ENCODE assay signal across 13 cellular contexts in genomic region chr2:47041891-47042684, GRCh38.
DNase-seq lines count a peak whose midpoint lies in the region; ATAC-seq, FAIRE-seq and TF ChIP-seq lines count a peak whose summit lies in the region.
"Had no signal": no experiment of that assay in that cellular context is flagged by ENCODE, and none has a peak within 500 bp of the region (broad histone marks: within the 10 kb centered on the region; RNA-seq: fewer than 3 reads in every experiment).

No MANE protein-coding gene starts in this region.

- in situ Hi-C loops in GM23248 (cut with MboI): no loop called here

- peaks cover 35% of the 10 kb centered on the region for H3K4me1 ChIP-seq in GM23248 (ENCODE audit: insufficient read depth)
- peaks cover 35% of the 10 kb centered on the region for H3K4me1 ChIP-seq in hepatocyte (ENCODE audit: insufficient read depth)

- H3K27me3 Mint-ChIP-seq in stimulated activated memory B cell treated with anti-CD40 and anti-IgM and Interleukin-4, amounts not matched to agents 10 μg/mL and 1 μg/mL and 100 μg/mL, for 72 hours: no peaks in the 10 kb centered on the region

- H3K9me3 ChIP-seq in GM23248 (ENCODE audit: low read depth) (no peaks in the 10 kb centered on the region), hepatocyte (ENCODE audit: low read depth) (no peaks in the 10 kb centered on the region)

- H2AFZ ChIP-seq in GM23248 (no peak overlapping the region), hepatocyte (no peak overlapping the region)

- H3K4me2 ChIP-seq in GM23248 (ENCODE audit: unreplicated experiment): peak overlapping the region; percentile 70
- H3K4me2 ChIP-seq in hepatocyte: no peak overlapping the region

- H3K9ac ChIP-seq in GM23248: peak overlapping the region; percentile 78

- H3K4me3 Mint-ChIP-seq in stimulated activated memory B cell treated with anti-CD40 and anti-IgM and Interleukin-4, amounts not matched to agents 10 μg/mL and 1 μg/mL and 100 μg/mL, for 72 hours: no peak overlapping the region

- H3K27ac Mint-ChIP-seq in stimulated activated memory B cell treated with anti-CD40 and anti-IgM and Interleukin-4, amounts not matched to agents 10 μg/mL and 1 μg/mL and 100 μg/mL, for 72 hours: peak overlapping the region; percentile 66

- DNase-seq in GM23248 (peak; percentile 49), hepatocyte (ENCODE audit: low spot score) (no peak), GM12892 (ENCODE audit: insufficient read length) (no peak), C1 segment of cervical spinal cord (lab: John Stamatoyannopoulos, UW) (no peak), retina (no peak)
- DNase-seq: MV-4-11; NCI-H526; stimulated activated CD4-positive, alpha-beta T cell treated with anti-CD3 and anti-CD28 coated beads, Interleukin-2, amount 100 ng/mL, for 48 hours had no signal

- ATAC-seq in SK-N-SH treated with all-trans-retinoic acid at 6 μM for 48 hours (no peak), HG02884 (IDR thresholded peaks at IDR 0.05; ENCODE audit: unreplicated experiment) (no peak)
- no peak for ATAC-seq in stimulated activated memory B cell treated with anti-CD40 and anti-IgM and Interleukin-4, amounts not matched to agents 10 μg/mL and 1 μg/mL and 100 μg/mL, for 72 hours
- ATAC-seq: esophagus mucosa had no signal

- H3K9me3 Mint-ChIP-seq in stimulated activated memory B cell treated with anti-CD40 and anti-IgM and Interleukin-4, amounts not matched to agents 10 μg/mL and 1 μg/mL and 100 μg/mL, for 72 hours: no peaks in the 10 kb centered on the region

- H3K36me3 ChIP-seq in GM23248 (ENCODE audit: low read depth) (peaks cover 18% of the 10 kb centered on the region; the same call in 1 of the 2 replicates), hepatocyte (replicated peaks; ENCODE audit: insufficient read depth, low read depth) (no peaks in the 10 kb centered on the region)

- H4K20me1 ChIP-seq in GM23248 (ENCODE audit: insufficient read depth) (no peaks in the 10 kb centered on the region), hepatocyte (ENCODE audit: insufficient read depth, poor library complexity, severe bottlenecking) (no peaks in the 10 kb centered on the region)

- H3K4me1 Mint-ChIP-seq in stimulated activated memory B cell treated with anti-CD40 and anti-IgM and Interleukin-4, amounts not matched to agents 10 μg/mL and 1 μg/mL and 100 μg/mL, for 72 hours: peaks cover 53% of the 10 kb centered on the region

- H3K4me3 ChIP-seq in GM23248 (peak overlapping the region; percentile 38; the same call in 1 of the 2 replicates), hepatocyte (no peak overlapping the region)

- peaks cover 48% of the 10 kb centered on the region for H3K36me3 Mint-ChIP-seq in stimulated activated memory B cell treated with anti-CD40 and anti-IgM and Interleukin-4, amounts not matched to agents 10 μg/mL and 1 μg/mL and 100 μg/mL, for 72 hours

- H3K27me3 ChIP-seq in GM23248 (replicated peaks; ENCODE audit: insufficient read depth) (no peaks in the 10 kb centered on the region), hepatocyte (no peaks in the 10 kb centered on the region)

- H3K79me2 ChIP-seq in GM23248 (ENCODE audit: insufficient read depth) (0 out of 2 replicates have a peak, but pooled peaks cover 7% of the 10 kb centered on the region), hepatocyte (no peaks in the 10 kb centered on the region)

- peaks cover 50% of the 10 kb centered on the region for H3F3A ChIP-seq in GM23248 (ENCODE audit: insufficient read depth)

- no peak for FAIRE-seq in GM12892 (lab: Jason Lieb, UNC)
- FAIRE-seq: D721Med had no signal

- TF ChIP-seq CTCF in hepatocyte (IDR thresholded peaks at IDR 0.05; ENCODE audit: poor library complexity): no peak

- H3K9me2 ChIP-seq in GM23248 (ENCODE audit: insufficient read depth) (no peaks in the 10 kb centered on the region), hepatocyte (replicated peaks; ENCODE audit: insufficient read depth) (no peaks in the 10 kb centered on the region)

- peak overlapping the region; percentile 93 for H3K27ac ChIP-seq in GM23248
- peak overlapping the region; percentile 68 for H3K27ac ChIP-seq in hepatocyte

- TF ChIP-seq POLR2A in GM12892 (IDR thresholded peaks at IDR 0.05; ENCODE audit: low read depth, low read length): no peak

- WGBS in GM23248 (ENCODE audit: low coverage in 1 of 2, low lambda C conversion rate in 2 of 2, missing lambda C conversion rate in 2 of 2), 2 experiments: 48 to 49% methylated on average over 11 of the region's 11 CpGs
- 86% methylated on average over 11 of the region's 11 CpGs for WGBS in hepatocyte (ENCODE audit: low lambda C conversion rate, missing lambda C conversion rate)

TF ChIP-seq in SK-N-SH treated with all-trans-retinoic acid at 6 μM for 48 hours, 23 proteins besides CTCF, POLR2A, EP300 and RAD21:
- TF ChIP-seq POU6F1 (CRISPR knock-in tag; IDR thresholded peaks at IDR 0.05; ENCODE audit: borderline replicate concordance, low read depth) (no peak), ZFP3 (CRISPR knock-in tag; IDR thresholded peaks at IDR 0.05) (peak; percentile 54; the same call in 1 of the 2 replicates), CSRNP3 (CRISPR knock-in tag; IDR thresholded peaks at IDR 0.05) (no peak), CREB5 (CRISPR knock-in tag; IDR thresholded peaks at IDR 0.05; ENCODE audit: low read depth) (no peak), ZNF8 (CRISPR knock-in tag; IDR thresholded peaks at IDR 0.05) (no peak)
